Comparison of ENCODE assay signal across 8 cellular contexts in genomic region chr13:32585625-32586021, GRCh38. TPM values are rescaled to one million over a fixed set of nuclear protein-coding genes. Genes with fewer than 3 reads are reported as not detected.
DNase-seq lines count a peak whose midpoint lies in the region; ATAC-seq and TF ChIP-seq lines count a peak whose summit lies in the region.

No MANE protein-coding gene starts in this region.

- BruUV-seq in OCI-LY7 (replicated peaks; lab: Mats Ljungman, UMichigan), result TSS peak; percentile 90

- peaks cover 5% of the 10 kb centered on the region for H3K36me3 Mint-ChIP-seq in dendritic cell treated with granulocyte-macrophage colony-stimulating factor and Interleukin-4, amounts not matched to agents 40 ng/mL and 50 ng/mL, for 4 days (ENCODE audit: low read depth)

- H3F3A ChIP-seq in DOHH2 (ENCODE audit: control insufficient read depth, insufficient read depth), result no peaks in the 10 kb centered on the region

- no peaks in the 10 kb centered on the region for H3K27me3 ChIP-seq in DOHH2 (ENCODE audit: control insufficient read depth, low read length)
- H3K27me3 ChIP-seq in muscle layer of colon (ENCODE audit: control insufficient read depth in 1 of 2, insufficient read depth in 2 of 2, low read length in 2 of 2), result no peaks in the 10 kb centered on the region

- H3K27me3 Mint-ChIP-seq in dendritic cell treated with granulocyte-macrophage colony-stimulating factor and Interleukin-4, amounts not matched to agents 40 ng/mL and 50 ng/mL, for 4 days, result peaks cover 8% of the 10 kb centered on the region

- H3K27ac Mint-ChIP-seq in dendritic cell treated with granulocyte-macrophage colony-stimulating factor and Interleukin-4, amounts not matched to agents 40 ng/mL and 50 ng/mL, for 4 days, result peak overlapping the region; percentile 83

- H3K9ac ChIP-seq in muscle layer of colon (ENCODE audit: low read length), result peak overlapping the region; percentile 72

- H3K4me1 ChIP-seq in DOHH2 (ENCODE audit: control insufficient read depth, low read length) (peaks cover 28% of the 10 kb centered on the region), OCI-LY7 (ENCODE audit: insufficient read depth, low read length, poor library complexity, severe bottlenecking) (peaks cover 31% of the 10 kb centered on the region), muscle layer of colon (ENCODE audit: insufficient read depth, low read length) (peaks cover 6% of the 10 kb centered on the region)

- H3K4me3 ChIP-seq in DOHH2 (ENCODE audit: low read length) (peak overlapping the region; percentile 73), OCI-LY7 (ENCODE audit: low read depth, low read length, poor library complexity, severe bottlenecking) (peak overlapping the region; percentile 83), muscle layer of colon (ENCODE audit: low read depth in 1 of 2, low read length in 2 of 2) (peak overlapping the region; percentile 12 to 69)

- peak overlapping the region; percentile 97 for H2AFZ ChIP-seq in OCI-LY7 (ENCODE audit: low read length)

- H3K27ac ChIP-seq in DOHH2 (ENCODE audit: low read depth, low read length) (no peak overlapping the region), OCI-LY7 (ENCODE audit: low read depth, low read length, poor library complexity, severe bottlenecking) (no peak overlapping the region), muscle layer of colon (ENCODE audit: low read depth, low read length) (peak overlapping the region; percentile 17)

- ATAC-seq in GM18873 (IDR thresholded peaks at IDR 0.05; ENCODE audit: low FRiP score, unreplicated experiment) (no peak), HG03039 (IDR thresholded peaks at IDR 0.05; ENCODE audit: unreplicated experiment) (no peak)

- POLR2A ChIA-PET in OCI-LY7 (lab: Charles Lee), result interaction anchor here (0.7 to 1.0 kb wide), 3 partner anchors 52 to 1388 kb away, joined by 3 to 4 read pairs (median 3); no protein-coding TSS in a partner anchor

- H3K9me3 ChIP-seq in DOHH2 (ENCODE audit: control insufficient read depth, insufficient read depth, low read length), result no peaks in the 10 kb centered on the region
- H3K9me3 ChIP-seq in OCI-LY7 (ENCODE audit: low read length), result no peaks in the 10 kb centered on the region
- no peaks in the 10 kb centered on the region for H3K9me3 ChIP-seq in muscle layer of colon (ENCODE audit: low read length)

- peak overlapping the region; percentile 81 for H3K4me3 Mint-ChIP-seq in dendritic cell treated with granulocyte-macrophage colony-stimulating factor and Interleukin-4, amounts not matched to agents 40 ng/mL and 50 ng/mL, for 4 days

- H4K20me1 ChIP-seq in DOHH2 (ENCODE audit: control insufficient read depth, insufficient read depth, low read depth, low read length) (peaks cover 18% of the 10 kb centered on the region), OCI-LY7 (ENCODE audit: insufficient read depth, low read length) (peaks cover 24% of the 10 kb centered on the region)

- peak; percentile 19 for DNase-seq in OCI-LY7 (ENCODE audit: low spot score)
- DNase-seq in AG20443 (ENCODE audit: low spot score), result no peak
- no peak for DNase-seq in NCI-H82 (lab: John Stamatoyannopoulos, UW)

- intact Hi-C loops in OCI-LY7 (cut with micrococcal nuclease; ENCODE audit: unreplicated experiment), result loop anchor here (1.0 to 10.0 kb wide), 6 partner anchors 54 to 1143 kb away; partner anchors contain the start of genes BRCA2 and ZAR1L
- intact Hi-C loops in dendritic cell treated with granulocyte-macrophage colony-stimulating factor and Interleukin-4, amounts not matched to agents 40 ng/mL and 50 ng/mL, for 4 days (cut with micrococcal nuclease), result loop anchor here (1.0 to 5.0 kb wide), 4 partner anchors 54 to 1142 kb away; no protein-coding TSS in a partner anchor

- no peaks in the 10 kb centered on the region for H3K9me2 ChIP-seq in DOHH2 (replicated peaks; ENCODE audit: control insufficient read depth, low read length)
- no peaks in the 10 kb centered on the region for H3K9me2 ChIP-seq in OCI-LY7 (ENCODE audit: insufficient read depth, low read length)

- H3K4me2 ChIP-seq in DOHH2 (ENCODE audit: low read length), result peak overlapping the region; percentile 91
- peak overlapping the region; percentile 87 for H3K4me2 ChIP-seq in OCI-LY7 (ENCODE audit: low read length)

- H3K9me3 Mint-ChIP-seq in dendritic cell treated with granulocyte-macrophage colony-stimulating factor and Interleukin-4, amounts not matched to agents 40 ng/mL and 50 ng/mL, for 4 days, result no peaks in the 10 kb centered on the region

- H3K36me3 ChIP-seq in DOHH2 (ENCODE audit: control insufficient read depth, low read length), result peaks cover 6% of the 10 kb centered on the region; the same call in 1 of the 2 replicates
- H3K36me3 ChIP-seq in OCI-LY7 (ENCODE audit: insufficient read depth, low read length), result no peaks in the 10 kb centered on the region
- H3K36me3 ChIP-seq in muscle layer of colon (ENCODE audit: insufficient read depth, low read length), result no peaks in the 10 kb centered on the region

- H3K79me2 ChIP-seq in DOHH2 (ENCODE audit: control insufficient read depth, low read length) (peaks cover 36% of the 10 kb centered on the region), OCI-LY7 (ENCODE audit: insufficient read depth, low read depth, low read length) (peaks cover 35% of the 10 kb centered on the region)

- peaks cover 36% of the 10 kb centered on the region for H3K4me1 Mint-ChIP-seq in dendritic cell treated with granulocyte-macrophage colony-stimulating factor and Interleukin-4, amounts not matched to agents 40 ng/mL and 50 ng/mL, for 4 days (ENCODE audit: low read depth)

- CTCF ChIA-PET in OCI-LY7 (lab: Charles Lee; ENCODE audit: unreplicated experiment), result interaction anchor here (0.7 to 1.0 kb wide), 2 partner anchors 57 to 60 kb away, joined by 3 read pairs; no protein-coding TSS in a partner anchor

- TF ChIP-seq CTCF in DOHH2 (IDR thresholded peaks at IDR 0.05; ENCODE audit: low read depth, low read length, poor library complexity, severe bottlenecking) (no peak), OCI-LY7 (conservative IDR thresholded peaks at IDR 0.05; ENCODE audit: low read length) (no peak)

RNA-seq across cellular contexts. Expression of gene PDS5B, which starts 0.6 kb away (rescaled TPM):
- total RNA-seq in OCI-LY7 (2014; rRNA removed; shearing (Covaris generic)), result 34.1 and 41.2 TPM in 2 replicates
- total RNA-seq in OCI-LY7 (2022), result 70.4 and 78.6 TPM in 2 replicates

RNA-seq across cellular contexts. Expression of gene N4BP2L2, which starts 47.0 kb away (rescaled TPM):
- 54.2 and 57.5 TPM in 2 replicates for total RNA-seq in OCI-LY7 (2014; rRNA removed; shearing (Covaris generic))
- total RNA-seq in OCI-LY7 (2022), result 76.3 and 81.2 TPM in 2 replicates
